1 cellular context compared by ENCODE assay signal in the genomic region with DNA sequence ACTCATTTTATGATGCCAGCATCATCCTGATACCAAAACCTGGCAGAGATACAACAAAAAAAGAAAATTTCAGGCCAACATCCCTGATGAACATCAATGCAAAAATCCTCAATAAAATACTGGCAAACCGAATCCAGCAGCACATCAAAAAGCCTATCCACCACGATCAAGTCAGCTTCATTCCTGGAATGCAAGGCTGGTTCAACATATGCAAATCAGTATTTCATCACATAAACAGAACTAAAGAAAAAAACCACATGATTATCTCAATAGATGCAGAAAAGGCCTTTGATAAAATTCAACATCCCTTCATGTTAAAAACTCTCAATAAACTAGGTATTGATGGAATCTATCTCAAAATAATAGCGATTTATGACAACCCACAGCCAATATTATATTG. TPM values are rescaled to one million over a fixed set of nuclear protein-coding genes. Genes with fewer than 3 reads are reported as not detected.
DNase-seq lines count a peak whose midpoint lies in the region; ATAC-seq, FAIRE-seq and TF ChIP-seq lines count a peak whose summit lies in the region.
"Not testable (repeated sequence)": the region's sequence is repeated elsewhere in the genome, so short reads cannot be mapped to it uniquely, and the experiment has no call there.

No MANE protein-coding gene starts in this region.

- BruUV-seq in K562 (replicated peaks; lab: Mats Ljungman, UMichigan) = not testable (repeated sequence)

- not testable (repeated sequence) for H3K36me3 ChIP-seq in K562 (ENCODE audit: control insufficient read depth, insufficient read depth, low read length)

- POLR2A ChIA-PET in K562 (lab: Yijun Ruan, JAX) = interaction anchor here (0.9 to 1.7 kb wide), 2 partner anchors 11 to 16 kb away, joined by 3 to 6 read pairs; no protein-coding TSS in a partner anchor

- not testable (repeated sequence) for H3K9me3 ChIP-seq in K562 (replicated peaks; ENCODE audit: control insufficient read depth, insufficient read depth, low read depth, low read length)

- not testable (repeated sequence) for H3K27ac ChIP-seq in K562 (ENCODE audit: extremely low read depth, low read depth, low read length)

- H3K9me1 ChIP-seq in K562 (ENCODE audit: control insufficient read depth, insufficient read depth, low read length) = not testable (repeated sequence)

- TF ChIP-seq CTCF in K562 (IDR thresholded peaks at IDR 0.05 in 2 of 3, conservative IDR thresholded peaks at IDR 0.05 in 1 of 3; ENCODE audit: insufficient read depth in 2 of 3, low read depth in 1 of 3, low read length in 3 of 3) = not testable (repeated sequence)

- H4K20me1 ChIP-seq in K562 (replicated peaks; ENCODE audit: control insufficient read depth, insufficient read depth, low read length) = not testable (repeated sequence)

- not testable (repeated sequence) for H3K4me3 ChIP-seq in K562

- CTCF ChIA-PET in K562 (lab: Yijun Ruan, JAX; ENCODE audit: low intra/inter-chr PET ratio) = not testable (repeated sequence)

- FAIRE-seq in K562 (lab: Jason Lieb, UNC) = not testable (repeated sequence)

- H3K4me1 ChIP-seq in K562 (replicated peaks in 1 of 2; ENCODE audit: control insufficient read depth in 2 of 2, insufficient read depth in 2 of 2, low read length in 2 of 2) = not testable (repeated sequence)

- not testable (repeated sequence) for DNase-seq in K562 (ENCODE audit: extremely low read depth in 1 of 4, low spot score in 3 of 4)

- H3K4me2 ChIP-seq in K562 (ENCODE audit: insufficient read depth, low read length) = not testable (repeated sequence)

- not testable (repeated sequence) for H2AFZ ChIP-seq in K562 (ENCODE audit: low read depth, low read length)

- intact Hi-C loops in K562 (cut with micrococcal nuclease) = not testable (repeated sequence)

- 14% methylated on average over 3 of the region's 3 CpGs for WGBS in K562 (ENCODE audit: insufficient coverage, low coverage, missing lambda C conversion rate)

- TF ChIP-seq EP300 in K562 (IDR thresholded peaks at IDR 0.05; ENCODE audit: low read length) = not testable (repeated sequence)

- TF ChIP-seq RAD21 in K562 (CRISPR knock-in tag; conservative IDR thresholded peaks at IDR 0.05 in 1 of 2, IDR thresholded peaks at IDR 0.05 in 1 of 2) = not testable (repeated sequence)

- H3K9ac ChIP-seq in K562 (ENCODE audit: insufficient read depth in 1 of 2, low read depth in 2 of 2, low read length in 2 of 2) = not testable (repeated sequence)

- H3K27me3 ChIP-seq in K562 (ENCODE audit: control insufficient read depth in 2 of 2, insufficient read depth in 2 of 2, low read length in 2 of 2) = not testable (repeated sequence)

- ATAC-seq in K562 = not testable (repeated sequence)

- in situ Hi-C loops in K562 (cut with MboI) = not testable (repeated sequence)

- H3K79me2 ChIP-seq in K562 (ENCODE audit: control insufficient read depth, insufficient read depth, low read length) = not testable (repeated sequence)

- not testable (repeated sequence) for TF ChIP-seq POLR2A in K562 (conservative IDR thresholded peaks at IDR 0.05)

TF ChIP-seq in K562, 482 proteins besides CTCF, POLR2A, EP300 and RAD21:
- TF ChIP-seq CEBPB (tag; IDR thresholded peaks at IDR 0.05) (peak; percentile 36; the same call in 1 of the 2 replicates), ZNF324 (CRISPR knock-in tag; IDR thresholded peaks at IDR 0.05) (peak; percentile 96), TRIM24 (IDR thresholded peaks at IDR 0.05) (peak; percentile 40 to 66; a peak in 2 of 4 replicates)

RNA-seq across cellular contexts. Expression of a gene that starts 29.4 kb away (rescaled TPM):
- 42.1 and 65.6 TPM in 2 replicates for total RNA-seq in K562 (2011; cell fraction: chromatin; rRNA removed; ENCODE audit: low replicate concordance)
- total RNA-seq in K562 (2011; cell fraction: nucleolus; rRNA removed) = 22.7 and 30.9 TPM in 2 replicates
- 32.0 and 35.1 TPM in 2 replicates for total RNA-seq in K562 (2011; cell fraction: nucleoplasm; rRNA removed)
- total RNA-seq in K562 (2014; rRNA removed) (6.4 and 6.8 TPM in 2 replicates), K562 (2014; rRNA removed; fragmentation: Illumina TruSeq; extraction: Trizol) (5.9 TPM in 2 replicates), K562 (2015; rRNA removed; fragmentation: Illumina TruSeq; extraction: Trizol) (5.3 and 5.7 TPM in 2 replicates), K562 (2021) (6.2 and 7.4 TPM in 2 replicates)
- polyA plus RNA-seq in K562 (2011; rRNA removed) (4.6 and 5.5 TPM in 2 replicates), K562 (2014; fragmentation: Illumina TruSeq; extraction: Trizol) (2.7 and 3.4 TPM in 2 replicates), K562 (2014; fragmentation: Nextera tagmentation; extraction: Ambion mirVana) (1 to 10 TPM; 1.4 to 1.5 TPM), K562 (2014; rRNA removed) (1.6 and 3.0 TPM in 2 replicates)
- polyA plus RNA-seq in K562 (2011; cell fraction: cytosol; rRNA removed) = 2.1 and 2.3 TPM in 2 replicates
- polyA plus RNA-seq in K562 (2011; cell fraction: nucleus; rRNA removed) = 9.5 and 11.1 TPM in 2 replicates
- 2.4 and 3.3 TPM in 2 replicates for polyA plus RNA-seq in K562 (2012)
- polyA minus RNA-seq in K562 (2011; rRNA and poly(A)+ RNA removed) = 19.7 and 24.2 TPM in 2 replicates
- 3.4 and 3.5 TPM in 2 replicates for polyA minus RNA-seq in K562 (2011; cell fraction: cytosol; rRNA and poly(A)+ RNA removed)
- 29.9 and 50.8 TPM in 2 replicates for polyA minus RNA-seq in K562 (2011; cell fraction: nucleus; rRNA and poly(A)+ RNA removed)

RNA-seq across cellular contexts. Expression of a gene that starts 29.8 kb away (rescaled TPM):
- 56.9 and 127 TPM in 2 replicates for total RNA-seq in K562 (2011; cell fraction: chromatin; rRNA removed; ENCODE audit: low replicate concordance)
- total RNA-seq in K562 (2011; cell fraction: nucleolus; rRNA removed) = 54.5 and 66.7 TPM in 2 replicates
- 86.7 and 146 TPM in 2 replicates for total RNA-seq in K562 (2011; cell fraction: nucleoplasm; rRNA removed)
- total RNA-seq in K562 (2014; rRNA removed) (191 and 222 TPM in 2 replicates), K562 (2014; rRNA removed; fragmentation: Illumina TruSeq; extraction: Trizol) (362 and 370 TPM in 2 replicates), K562 (2015; rRNA removed; fragmentation: Illumina TruSeq; extraction: Trizol) (267 and 277 TPM in 2 replicates), K562 (2021) (215 and 248 TPM in 2 replicates)
- polyA plus RNA-seq in K562 (2011; rRNA removed) (405 and 439 TPM in 2 replicates), K562 (2014; fragmentation: Illumina TruSeq; extraction: Trizol) (244 and 284 TPM in 2 replicates), K562 (2014; fragmentation: Nextera tagmentation; extraction: Ambion mirVana) (1,000 to 10,000 TPM; 1,119 to 1,225 TPM), K562 (2014; rRNA removed) (283 and 284 TPM in 2 replicates)
- polyA plus RNA-seq in K562 (2011; cell fraction: cytosol; rRNA removed) = 122 and 268 TPM in 2 replicates
- polyA plus RNA-seq in K562 (2011; cell fraction: nucleus; rRNA removed) = 59.4 and 132 TPM in 2 replicates
- polyA plus RNA-seq in K562 (2012) = 213 and 266 TPM in 2 replicates
- 240 and 259 TPM in 2 replicates for polyA minus RNA-seq in K562 (2011; rRNA and poly(A)+ RNA removed)
- 89.5 and 90.5 TPM in 2 replicates for polyA minus RNA-seq in K562 (2011; cell fraction: cytosol; rRNA and poly(A)+ RNA removed)
- polyA minus RNA-seq in K562 (2011; cell fraction: nucleus; rRNA and poly(A)+ RNA removed) = 51.8 and 115 TPM in 2 replicates
